ENCODE assay signal across 2 cellular contexts in the genomic region with DNA sequence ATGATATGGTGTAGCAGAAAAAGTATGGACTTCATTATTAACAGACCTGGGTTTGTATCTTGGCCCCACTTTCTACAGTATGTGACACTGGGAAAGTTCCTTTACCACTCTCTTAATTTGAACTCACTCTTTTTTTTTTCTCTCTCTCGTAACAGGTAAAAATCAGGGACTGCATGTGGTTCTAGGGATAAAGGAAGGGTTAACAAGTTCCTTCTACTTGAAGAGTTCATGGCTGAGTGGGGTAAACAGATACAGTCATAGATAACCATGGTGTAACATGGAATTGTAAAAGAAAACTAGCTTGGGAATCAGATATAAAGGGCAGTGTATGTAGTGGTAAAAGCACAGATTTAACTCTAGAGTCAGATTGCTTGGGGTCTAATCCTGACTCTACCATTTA.
TF ChIP-seq lines count a peak whose summit lies in the region.

No MANE protein-coding gene starts in this region.

TF ChIP-seq in IMR-90, 13 proteins besides CTCF, POLR2A, EP300 and RAD21:
- TF ChIP-seq MXI1 (IDR thresholded peaks at IDR 0.05; ENCODE audit: borderline replicate concordance, low read depth, low read length) (no peak), CHD1 (IDR thresholded peaks at IDR 0.05; ENCODE audit: low read depth, low read length) (no peak), MAFK (IDR thresholded peaks at IDR 0.05; ENCODE audit: low read depth, low read length) (no peak), BHLHE40 (IDR thresholded peaks at IDR 0.05; ENCODE audit: low read depth, low read length) (no peak), RFX5 (IDR thresholded peaks at IDR 0.05; ENCODE audit: low read depth, low read length) (no peak), NFE2L2 (IDR thresholded peaks at IDR 0.05; ENCODE audit: low read depth, low read length) (no peak), RCOR1 (IDR thresholded peaks at IDR 0.05; ENCODE audit: insufficient replicate concordance, low read length) (no peak), CEBPB (IDR thresholded peaks at IDR 0.05; ENCODE audit: low read depth, low read length) (no peak), SMC3 (IDR thresholded peaks at IDR 0.05; ENCODE audit: low read depth, low read length) (no peak), MAZ (IDR thresholded peaks at IDR 0.05; ENCODE audit: borderline replicate concordance, low read depth, low read length) (no peak), FOS (IDR thresholded peaks at IDR 0.05; ENCODE audit: low read depth, low read length) (no peak)
- TF ChIP-seq, protein P1, sequence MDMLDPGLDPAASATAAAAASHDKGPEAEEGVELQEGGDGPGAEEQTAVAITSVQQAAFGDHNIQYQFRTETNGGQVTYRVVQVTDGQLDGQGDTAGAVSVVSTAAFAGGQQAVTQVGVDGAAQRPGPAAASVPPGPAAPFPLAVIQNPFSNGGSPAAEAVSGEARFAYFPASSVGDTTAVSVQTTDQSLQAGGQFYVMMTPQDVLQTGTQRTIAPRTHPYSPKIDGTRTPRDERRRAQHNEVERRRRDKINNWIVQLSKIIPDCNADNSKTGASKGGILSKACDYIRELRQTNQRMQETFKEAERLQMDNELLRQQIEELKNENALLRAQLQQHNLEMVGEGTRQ (IDR thresholded peaks at IDR 0.05; ENCODE audit: low read depth, low read length) = no peak
- TF ChIP-seq, protein P2, sequence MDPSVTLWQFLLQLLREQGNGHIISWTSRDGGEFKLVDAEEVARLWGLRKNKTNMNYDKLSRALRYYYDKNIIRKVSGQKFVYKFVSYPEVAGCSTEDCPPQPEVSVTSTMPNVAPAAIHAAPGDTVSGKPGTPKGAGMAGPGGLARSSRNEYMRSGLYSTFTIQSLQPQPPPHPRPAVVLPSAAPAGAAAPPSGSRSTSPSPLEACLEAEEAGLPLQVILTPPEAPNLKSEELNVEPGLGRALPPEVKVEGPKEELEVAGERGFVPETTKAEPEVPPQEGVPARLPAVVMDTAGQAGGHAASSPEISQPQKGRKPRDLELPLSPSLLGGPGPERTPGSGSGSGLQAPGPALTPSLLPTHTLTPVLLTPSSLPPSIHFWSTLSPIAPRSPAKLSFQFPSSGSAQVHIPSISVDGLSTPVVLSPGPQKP (IDR thresholded peaks at IDR 0.05; ENCODE audit: borderline replicate concordance, low read depth, low read length) = no peak

TF ChIP-seq in HepG2, 621 proteins besides CTCF, POLR2A, EP300 and RAD21:
- peak; percentile 81 for TF ChIP-seq ZNF652 (CRISPR knock-in tag; IDR thresholded peaks at IDR 0.05; ENCODE audit: borderline replicate concordance, low read depth)
- TF ChIP-seq, protein P3, sequence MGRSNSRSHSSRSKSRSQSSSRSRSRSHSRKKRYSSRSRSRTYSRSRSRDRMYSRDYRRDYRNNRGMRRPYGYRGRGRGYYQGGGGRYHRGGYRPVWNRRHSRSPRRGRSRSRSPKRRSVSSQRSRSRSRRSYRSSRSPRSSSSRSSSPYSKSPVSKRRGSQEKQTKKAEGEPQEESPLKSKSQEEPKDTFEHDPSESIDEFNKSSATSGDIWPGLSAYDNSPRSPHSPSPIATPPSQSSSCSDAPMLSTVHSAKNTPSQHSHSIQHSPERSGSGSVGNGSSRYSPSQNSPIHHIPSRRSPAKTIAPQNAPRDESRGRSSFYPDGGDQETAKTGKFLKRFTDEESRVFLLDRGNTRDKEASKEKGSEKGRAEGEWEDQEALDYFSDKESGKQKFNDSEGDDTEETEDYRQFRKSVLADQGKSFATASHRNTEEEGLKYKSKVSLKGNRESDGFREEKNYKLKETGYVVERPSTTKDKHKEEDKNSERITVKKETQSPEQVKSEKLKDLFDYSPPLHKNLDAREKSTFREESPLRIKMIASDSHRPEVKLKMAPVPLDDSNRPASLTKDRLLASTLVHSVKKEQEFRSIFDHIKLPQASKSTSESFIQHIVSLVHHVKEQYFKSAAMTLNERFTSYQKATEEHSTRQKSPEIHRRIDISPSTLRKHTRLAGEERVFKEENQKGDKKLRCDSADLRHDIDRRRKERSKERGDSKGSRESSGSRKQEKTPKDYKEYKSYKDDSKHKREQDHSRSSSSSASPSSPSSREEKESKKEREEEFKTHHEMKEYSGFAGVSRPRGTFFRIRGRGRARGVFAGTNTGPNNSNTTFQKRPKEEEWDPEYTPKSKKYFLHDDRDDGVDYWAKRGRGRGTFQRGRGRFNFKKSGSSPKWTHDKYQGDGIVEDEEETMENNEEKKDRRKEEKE (IDR thresholded peaks at IDR 0.05) = no peak
TF ChIP-seq in HepG2: peak in this region for 1.
